1 cellular context compared by ENCODE assay signal in genomic region chr15:32722126-32722525, GRCh38.
TF ChIP-seq lines count a peak whose summit lies in the region.

No MANE protein-coding gene starts in this region.

TF ChIP-seq in IMR-90, 13 proteins besides CTCF, POLR2A, EP300 and RAD21:
- TF ChIP-seq CHD1 (IDR thresholded peaks at IDR 0.05; ENCODE audit: low read depth, low read length): no peak
- TF ChIP-seq ELK1 (IDR thresholded peaks at IDR 0.05; ENCODE audit: borderline replicate concordance, low read depth, low read length): no peak
- no peak for TF ChIP-seq MAFK (IDR thresholded peaks at IDR 0.05; ENCODE audit: low read depth, low read length)
- TF ChIP-seq MAZ (IDR thresholded peaks at IDR 0.05; ENCODE audit: borderline replicate concordance, low read depth, low read length): no peak
- no peak for TF ChIP-seq NFE2L2 (IDR thresholded peaks at IDR 0.05; ENCODE audit: low read depth, low read length)
- no peak for TF ChIP-seq SMC3 (IDR thresholded peaks at IDR 0.05; ENCODE audit: low read depth, low read length)
- TF ChIP-seq BHLHE40 (IDR thresholded peaks at IDR 0.05; ENCODE audit: low read depth, low read length): no peak
- no peak for TF ChIP-seq RCOR1 (IDR thresholded peaks at IDR 0.05; ENCODE audit: insufficient replicate concordance, low read length)
- no peak for TF ChIP-seq RFX5 (IDR thresholded peaks at IDR 0.05; ENCODE audit: low read depth, low read length)
- TF ChIP-seq, protein P1, sequence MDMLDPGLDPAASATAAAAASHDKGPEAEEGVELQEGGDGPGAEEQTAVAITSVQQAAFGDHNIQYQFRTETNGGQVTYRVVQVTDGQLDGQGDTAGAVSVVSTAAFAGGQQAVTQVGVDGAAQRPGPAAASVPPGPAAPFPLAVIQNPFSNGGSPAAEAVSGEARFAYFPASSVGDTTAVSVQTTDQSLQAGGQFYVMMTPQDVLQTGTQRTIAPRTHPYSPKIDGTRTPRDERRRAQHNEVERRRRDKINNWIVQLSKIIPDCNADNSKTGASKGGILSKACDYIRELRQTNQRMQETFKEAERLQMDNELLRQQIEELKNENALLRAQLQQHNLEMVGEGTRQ (IDR thresholded peaks at IDR 0.05; ENCODE audit: low read depth, low read length): no peak
- TF ChIP-seq CEBPB (IDR thresholded peaks at IDR 0.05; ENCODE audit: low read depth, low read length): no peak
- TF ChIP-seq FOS (IDR thresholded peaks at IDR 0.05; ENCODE audit: low read depth, low read length): no peak
- no peak for TF ChIP-seq MXI1 (IDR thresholded peaks at IDR 0.05; ENCODE audit: borderline replicate concordance, low read depth, low read length)
